9 cellular contexts compared by ENCODE assay signal in the genomic region with DNA sequence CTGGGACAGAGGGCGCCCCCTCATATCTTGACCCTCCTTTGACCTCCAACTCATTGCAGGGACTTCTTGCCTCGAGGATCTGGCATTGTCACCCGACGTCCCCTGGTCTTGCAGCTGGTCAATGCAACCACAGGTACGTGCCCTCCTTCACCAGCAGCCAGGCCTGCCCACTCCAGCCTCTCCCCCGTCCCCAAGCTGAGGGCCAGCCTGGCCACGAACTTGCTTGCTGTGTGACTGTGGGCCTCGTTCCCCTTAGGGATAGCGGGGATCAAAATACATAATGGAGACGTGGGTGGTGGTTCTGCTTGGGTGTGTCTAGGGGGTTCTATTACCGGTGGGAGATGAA. TPM values are rescaled to one million over a fixed set of nuclear protein-coding genes. Genes with fewer than 3 reads are reported as not detected.
A peak's percentile ranks its signal among the peaks of the same experiment; 100 is the strongest.
DNase-seq lines count a peak whose midpoint lies in the region; FAIRE-seq and TF ChIP-seq lines count a peak whose summit lies in the region.
"Had no signal": no experiment of that assay in that cellular context is flagged by ENCODE, and none has a peak within 500 bp of the region (broad histone marks: within the 10 kb centered on the region; RNA-seq: fewer than 3 reads in every experiment).

No MANE protein-coding gene starts in this region.

- CTCF ChIA-PET in activated naive CD4-positive, alpha-beta T cell treated with anti-CD3 and anti-CD28 coated beads for 36 hours (lab: Charles Lee): interaction anchor here (1.2 kb wide), 1 partner anchor 27 kb away, joined by 3 read pairs; no protein-coding TSS in a partner anchor

- peak overlapping the region; percentile 5 for H2AK5ac ChIP-seq in mesendoderm (ENCODE audit: low read length)

- H3K9me3 Mint-ChIP-seq in activated naive CD4-positive, alpha-beta T cell treated with anti-CD3 and anti-CD28 coated beads for 36 hours: no peaks in the 10 kb centered on the region
- no peaks in the 10 kb centered on the region for H3K9me3 Mint-ChIP-seq in brain

- H3K36me3 ChIP-seq in mesendoderm (ENCODE audit: control insufficient read depth, insufficient read depth, low read length) (no peaks in the 10 kb centered on the region), transverse colon (no peaks in the 10 kb centered on the region)
- H3K36me3 ChIP-seq: thyroid gland had no signal

- no peak overlapping the region for H2BK5ac ChIP-seq in mesendoderm (ENCODE audit: low read length)

- no peak overlapping the region for H2BK120ac ChIP-seq in mesendoderm (ENCODE audit: low read depth, low read length)

- in situ Hi-C loops in transverse colon (cut with MboI; ENCODE audit: low pct_ligation_motif_present in 1 of 4, low pct_unique_long_range_greater_than_20kb in 1 of 4, low sequenced_read_pairs in 3 of 4): no loop called here

- H3K79me1 ChIP-seq in mesendoderm (ENCODE audit: low read length): no peaks in the 10 kb centered on the region

- no peak for TF ChIP-seq POLR2A in transverse colon (IDR thresholded peaks at IDR 0.05)

- intact Hi-C loops in activated naive CD4-positive, alpha-beta T cell treated with anti-CD3 and anti-CD28 coated beads for 36 hours (cut with micrococcal nuclease): loop anchor here (1.0 to 2.0 kb wide), 3 partner anchors 25 to 58 kb away; a partner anchor contains a TSS
- intact Hi-C loops in transverse colon (cut with DNase I; ENCODE audit: low total_unique reads): no loop called here

- H3K4me3 ChIP-seq in mesendoderm (ENCODE audit: low read length) (no peak overlapping the region), transverse colon (peak overlapping the region in 3 of 4 donors; percentile 15 to 40 (median 28))

- H3K27ac Mint-ChIP-seq in activated naive CD4-positive, alpha-beta T cell treated with anti-CD3 and anti-CD28 coated beads for 36 hours: no peak overlapping the region
- peak overlapping the region; percentile 49 to 89 (median 81) for H3K27ac Mint-ChIP-seq in brain

- H3K9me3 ChIP-seq in transverse colon: no peaks in the 10 kb centered on the region
- H3K9me3 ChIP-seq: thyroid gland had no signal

- peaks cover 4% of the 10 kb centered on the region for H3K4me1 ChIP-seq in mesendoderm (ENCODE audit: control insufficient read depth, low read depth, low read length)
- peaks cover 4 to 12% (median 6%) of the 10 kb centered on the region in 4 donors for H3K4me1 ChIP-seq in transverse colon

- H3K27ac ChIP-seq in mesendoderm (ENCODE audit: low read depth, low read length): no peak overlapping the region
- peak overlapping the region in 3 of 4 donors; percentile 7 to 50 (median 19) for H3K27ac ChIP-seq in transverse colon

- H3K56ac ChIP-seq in mesendoderm (ENCODE audit: low read length): peak overlapping the region; percentile 86

- no peak overlapping the region for H4K5ac ChIP-seq in mesendoderm (ENCODE audit: low read length)

- DNase-seq in activated naive CD4-positive, alpha-beta T cell treated with anti-CD3 and anti-CD28 coated beads for 36 hours: no peak
- DNase-seq in activated naive CD4-positive, alpha-beta T cell treated with Interleukin-2 at 50 U/mL for 16 hours: no peak
- DNase-seq in mesendoderm (no peak), transverse colon (no peak), RCC 7860 (ENCODE audit: low spot score) (no peak), SKM-1 treated with dmso at 0.1 percent for 144 hours (lab: John Stamatoyannopoulos, UW; ENCODE audit: unreplicated experiment) (no peak), NCI-H1105 treated with DMSO at 0.1 percent for 48 hours (lab: John Stamatoyannopoulos, UW) (no peak)

- no peaks in the 10 kb centered on the region for H3K79me2 ChIP-seq in mesendoderm (ENCODE audit: control insufficient read depth, insufficient read depth, low read length)

- no CpG with 5 or more reads among the region's 11 CpGs for WGBS in mesendoderm (ENCODE audit: extremely low coverage, insufficient coverage, low lambda C conversion rate)
- 68% methylated on average over 11 of the region's 11 CpGs; no CpG with 5 or more reads in 1 of the 2 donors for WGBS in transverse colon (ENCODE audit: low coverage in 1 of 2), 2 donors

- H3K9ac ChIP-seq in mesendoderm (ENCODE audit: low read length): peak overlapping the region; percentile 74

- peak overlapping the region; percentile 79 for H3K4me2 ChIP-seq in mesendoderm (ENCODE audit: low read length)

- H4K8ac ChIP-seq in mesendoderm (ENCODE audit: low read depth, low read length): no peak overlapping the region

- H3K23ac ChIP-seq in mesendoderm (ENCODE audit: low read length): peak overlapping the region; percentile 98

- no peak overlapping the region for H2BK15ac ChIP-seq in mesendoderm (replicated peaks; ENCODE audit: low read depth)

- peaks cover 13% of the 10 kb centered on the region for H3K4me1 Mint-ChIP-seq in activated naive CD4-positive, alpha-beta T cell treated with anti-CD3 and anti-CD28 coated beads for 36 hours (ENCODE audit: low read depth)
- H3K4me1 Mint-ChIP-seq in brain: peaks cover 44% of the 10 kb centered on the region

- H3K27me3 ChIP-seq in mesendoderm (ENCODE audit: insufficient read depth, low read length, poor library complexity) (no peaks in the 10 kb centered on the region), transverse colon (no peaks in the 10 kb centered on the region)
- H3K27me3 ChIP-seq: thyroid gland had no signal

- no peaks in the 10 kb centered on the region for H3K36me3 Mint-ChIP-seq in activated naive CD4-positive, alpha-beta T cell treated with anti-CD3 and anti-CD28 coated beads for 36 hours (ENCODE audit: low read depth)
- peaks cover 30% of the 10 kb centered on the region for H3K36me3 Mint-ChIP-seq in brain

- no peak overlapping the region for H3K18ac ChIP-seq in mesendoderm (ENCODE audit: low read length)

- no peak for FAIRE-seq in RCC 7860 (lab: Jason Lieb, UNC)

- H3K27me3 Mint-ChIP-seq in activated naive CD4-positive, alpha-beta T cell treated with anti-CD3 and anti-CD28 coated beads for 36 hours (ENCODE audit: low read depth): no peaks in the 10 kb centered on the region
- no peaks in the 10 kb centered on the region for H3K27me3 Mint-ChIP-seq in brain

- no peak for TF ChIP-seq EP300 in transverse colon (IDR thresholded peaks at IDR 0.05; ENCODE audit: low read depth)

- no peak overlapping the region for H3K4ac ChIP-seq in mesendoderm (ENCODE audit: low read depth, low read length)

- H3K4me3 Mint-ChIP-seq in activated naive CD4-positive, alpha-beta T cell treated with anti-CD3 and anti-CD28 coated beads for 36 hours: peak overlapping the region; percentile 77
- H3K4me3 Mint-ChIP-seq in brain: peak overlapping the region; percentile 63 to 88 (median 75)

- TF ChIP-seq CTCF in brain (conservative IDR thresholded peaks at IDR 0.05) (no peak), transverse colon (IDR thresholded peaks at IDR 0.05) (no peak)

RNA-seq across cellular contexts. Expression of a gene that starts 15.0 kb away (rescaled TPM):
- under 1 TPM; 0.07 to 0.77 TPM for total RNA-seq in activated naive CD4-positive, alpha-beta T cell treated with anti-CD3 and anti-CD28 coated beads for 36 hours
- 191 TPM for polyA plus RNA-seq in brain (ENCODE audit: insufficient read depth, low read depth, low replicate concordance)
- 9.5 TPM for polyA plus RNA-seq in mesendoderm (2013, experiment 1 of 2)
- 8.9 TPM for polyA plus RNA-seq in mesendoderm (2013, experiment 2 of 2)
- total RNA-seq in transverse colon: 10 to 100 TPM in 2 of 4 donors, 1 to 10 TPM in 2; 7.5 to 41.8 (median 14.3) TPM

RNA-seq across cellular contexts. Expression of a gene that starts 26.8 kb away (rescaled TPM):
- 10 to 100 TPM; 79.5 to 82.8 TPM for total RNA-seq in activated naive CD4-positive, alpha-beta T cell treated with anti-CD3 and anti-CD28 coated beads for 36 hours
- 167 TPM for polyA plus RNA-seq in brain (ENCODE audit: insufficient read depth, low read depth, low replicate concordance)
- 108 TPM for polyA plus RNA-seq in mesendoderm (2013, experiment 1 of 2)
- polyA plus RNA-seq in mesendoderm (2013, experiment 2 of 2): 110 TPM
- 100 to 1,000 TPM in 1 of 4 donors, 10 to 100 TPM in 3; 59.9 to 211 (median 73.0) TPM for total RNA-seq in transverse colon

RNA-seq across cellular contexts. Expression of a gene that starts 57.7 kb away (rescaled TPM):
- 10 to 100 TPM; 33.3 to 34.4 TPM for total RNA-seq in activated naive CD4-positive, alpha-beta T cell treated with anti-CD3 and anti-CD28 coated beads for 36 hours
- polyA plus RNA-seq in brain (ENCODE audit: insufficient read depth, low read depth, low replicate concordance): 78.8 TPM
- polyA plus RNA-seq in mesendoderm (2013, experiment 1 of 2): 27.1 TPM
- 28.3 TPM for polyA plus RNA-seq in mesendoderm (2013, experiment 2 of 2)
- 100 to 1,000 TPM in 1 of 4 donors, 10 to 100 TPM in 3; 69.9 to 206 (median 75.5) TPM for total RNA-seq in transverse colon

RNA-seq across cellular contexts. Expression of a gene that starts 57.9 kb away (rescaled TPM):
- 10 to 100 TPM; 13.3 to 15.5 TPM for total RNA-seq in activated naive CD4-positive, alpha-beta T cell treated with anti-CD3 and anti-CD28 coated beads for 36 hours
- polyA plus RNA-seq in brain (ENCODE audit: insufficient read depth, low read depth, low replicate concordance): 56.7 TPM
- 24.0 TPM for polyA plus RNA-seq in mesendoderm (2013, experiment 1 of 2)
- polyA plus RNA-seq in mesendoderm (2013, experiment 2 of 2): 25.1 TPM
- 10 to 100 TPM in 2 of 4 donors, 1 to 10 TPM in 1, not detected in 1; 7.8 to 20.8 (median 20.8) TPM for total RNA-seq in transverse colon

RNA-seq across cellular contexts. Expression of a gene that starts 58.1 kb away (rescaled TPM):
- total RNA-seq in activated naive CD4-positive, alpha-beta T cell treated with anti-CD3 and anti-CD28 coated beads for 36 hours: 10 to 100 TPM; 73.3 to 77.7 TPM
- polyA plus RNA-seq in brain (ENCODE audit: insufficient read depth, low read depth, low replicate concordance): 404 TPM
- polyA plus RNA-seq in mesendoderm (2013, experiment 1 of 2): 55.7 TPM
- 57.0 TPM for polyA plus RNA-seq in mesendoderm (2013, experiment 2 of 2)
- 100 to 1,000 TPM in 3 of 4 donors, 10 to 100 TPM in 1; 97.3 to 178 (median 149) TPM for total RNA-seq in transverse colon

Comparison
In these comparisons a context has a peak if more than half of its experiments do, and no peak if none do; other contexts are left out.
1. RNA of a gene that starts 15.0 kb away (total RNA-seq): 7.5 to 41.8 TPM in transverse colon; 0.07 to 0.77 TPM in activated naive CD4-positive, alpha-beta T cell treated with anti-CD3 and anti-CD28 coated beads for 36 hours; every median in the first group is over 4 times any median in the second.